ENCODE assay signal across 8 cellular contexts in genomic region chr7:130363156-130363847, GRCh38. TPM values are rescaled to one million over a fixed set of nuclear protein-coding genes. Genes with fewer than 3 reads are reported as not detected.
A peak's percentile ranks its signal among the peaks of the same experiment; 100 is the strongest.
DNase-seq lines count a peak whose midpoint lies in the region; ATAC-seq and TF ChIP-seq lines count a peak whose summit lies in the region.

No MANE protein-coding gene starts in this region.

- POLR2A ChIA-PET in A673 (lab: Charles Lee; ENCODE audit: low non-redundant PET), result no interaction called here

- no peak overlapping the region for H3K27ac ChIP-seq in A673 (ENCODE audit: low read depth, low read length, poor library complexity, severe bottlenecking)

- H3K4me1 ChIP-seq in A673 (ENCODE audit: insufficient read depth, low read length, poor library complexity, severe bottlenecking), result peaks cover 17% of the 10 kb centered on the region

- intact Hi-C loops in A673 (cut with micrococcal nuclease; ENCODE audit: unreplicated experiment), result no loop called here

- TF ChIP-seq CTCF in foreskin fibroblast (IDR thresholded peaks at IDR 0.05; ENCODE audit: low read depth, low read length) (no peak), A673 (conservative IDR thresholded peaks at IDR 0.05; ENCODE audit: low read depth, low read length) (no peak)

- H3K9me3 ChIP-seq in A673 (ENCODE audit: low read depth, low read length, poor library complexity, severe bottlenecking), result peaks cover 5% of the 10 kb centered on the region

- H3K36me3 ChIP-seq in A673 (ENCODE audit: insufficient read depth, low read length, poor library complexity, severe bottlenecking), result no peaks in the 10 kb centered on the region

- H3K27me3 ChIP-seq in A673 (replicated peaks; ENCODE audit: insufficient read depth, low read depth, low read length, poor library complexity), result no peaks in the 10 kb centered on the region

- CTCF ChIA-PET in A673 (lab: Charles Lee), result no interaction called here

- BruUV-seq in A673 (replicated peaks; lab: Mats Ljungman, UMichigan), result no TSS peak

- peak; percentile 94 for ATAC-seq in stimulated activated naive CD8-positive, alpha-beta T cell treated with anti-CD3 and anti-CD28 coated beads, Interleukin-15, Interleukin-2, amounts not matched to agents 100 U/mL and 50 U/mL, for 24 hours
- ATAC-seq in GM18909 (IDR thresholded peaks at IDR 0.05; ENCODE audit: poor library complexity, unreplicated experiment), result no peak

- H3K4me3 ChIP-seq in foreskin fibroblast (ENCODE audit: low read depth in 1 of 2, low read length in 2 of 2) (no peak overlapping the region), A673 (ENCODE audit: low read depth, low read length, poor library complexity, severe bottlenecking) (no peak overlapping the region)

- peak; percentile 64 to 78 for DNase-seq in activated CD4-positive, alpha-beta T cell treated with anti-CD3 and anti-CD28 coated beads, Interleukin-2, amount 50 U/mL, for 48 hours
- no peak for DNase-seq in activated CD4-positive, alpha-beta T cell treated with anti-CD3 and anti-CD28 coated beads, Interleukin-2, amount 50 U/mL, for 1 hour
- DNase-seq in RPMI7951 (ENCODE audit: low read depth) (peak; percentile 97), foreskin fibroblast (peak; percentile 98 to 99), A673 (ENCODE audit: low spot score) (no peak), inferior parietal cortex (ENCODE audit: extremely low spot score) (no peak)
- peak; percentile 53 for DNase-seq in stimulated activated naive CD8-positive, alpha-beta T cell treated with anti-CD3 and anti-CD28 coated beads, Interleukin-15, Interleukin-2, amounts not matched to agents 100 U/mL and 50 U/mL, for 24 hours

RNA-seq across cellular contexts. Expression of gene CPA1, which starts 17.0 kb away (rescaled TPM):
- not detected in 2 replicates for total RNA-seq in RPMI7951 (2014; rRNA removed; shearing (Covaris generic))
- not detected in 2 replicates for total RNA-seq in A673 (2021)

RNA-seq across cellular contexts. Expression of gene CPA5, which starts 18.7 kb away (rescaled TPM):
- 0.12 and 0.20 TPM in 2 replicates for total RNA-seq in RPMI7951 (2014; rRNA removed; shearing (Covaris generic))
- total RNA-seq in A673 (2021), result not detected in 2 replicates

Comparison
In these comparisons a context has a peak if more than half of its experiments do, and no peak if none do; other contexts are left out.
1. DNase-seq: peak in activated CD4-positive, alpha-beta T cell treated with anti-CD3 and anti-CD28 coated beads, Interleukin-2, amount 50 U/mL, for 48 hours (2 of 2), RPMI7951 (single experiment), foreskin fibroblast (2 of 2) and stimulated activated naive CD8-positive, alpha-beta T cell treated with anti-CD3 and anti-CD28 coated beads, Interleukin-15, Interleukin-2, amounts not matched to agents 100 U/mL and 50 U/mL, for 24 hours (single experiment); none in activated CD4-positive, alpha-beta T cell treated with anti-CD3 and anti-CD28 coated beads, Interleukin-2, amount 50 U/mL, for 1 hour (single experiment), A673 (single experiment) and inferior parietal cortex (single experiment).